Comparison of ENCODE assay signal across 1 cellular context in genomic region chr1:155961937-155962336, GRCh38.
TF ChIP-seq lines count a peak whose summit lies in the region.

No MANE protein-coding gene starts in this region.

TF ChIP-seq in A549, 52 proteins besides CTCF, POLR2A, EP300 and RAD21:
- TF ChIP-seq EHF (CRISPR knock-in tag; IDR thresholded peaks at IDR 0.05) (no peak), FOSL2 (IDR thresholded peaks at IDR 0.05) (peak; percentile 53; the same call in 1 of the 2 replicates), FOSL2 (CRISPR knock-in tag; IDR thresholded peaks at IDR 0.05) (peak; percentile 96), RFX5 (IDR thresholded peaks at IDR 0.05) (no peak), KDM5A (IDR thresholded peaks at IDR 0.05) (no peak), FOXS1 (CRISPR knock-in tag; IDR thresholded peaks at IDR 0.05) (no peak), SMC3 (IDR thresholded peaks at IDR 0.05) (peak; percentile 64), CEBPB (IDR thresholded peaks at IDR 0.05) (no peak), CBX2 (IDR thresholded peaks at IDR 0.05; ENCODE audit: borderline replicate concordance, low read depth) (no peak), NFE2L2 (conservative IDR thresholded peaks at IDR 0.05; ENCODE audit: low read length) (peak; percentile 41; the same call in 1 of the 2 replicates), CHD2 (IDR thresholded peaks at IDR 0.05; ENCODE audit: low read length, partially characterized antibody) (no peak), ESRRA (IDR thresholded peaks at IDR 0.05; ENCODE audit: borderline replicate concordance, low read length) (no peak), HES2 (IDR thresholded peaks at IDR 0.05) (no peak), EHMT2 (IDR thresholded peaks at IDR 0.05; ENCODE audit: low read depth) (no peak), ZC3H11A (IDR thresholded peaks at IDR 0.05) (no peak), HEYL (CRISPR knock-in tag; IDR thresholded peaks at IDR 0.05) (no peak), HDAC2 (IDR thresholded peaks at IDR 0.05) (no peak), RCOR1 (IDR thresholded peaks at IDR 0.05; ENCODE audit: low read depth, low read length) (no peak), JUN (IDR thresholded peaks at IDR 0.05) (no peak; a peak in 2 of 5 replicates), MAZ (IDR thresholded peaks at IDR 0.05; ENCODE audit: borderline replicate concordance, low read depth, low read length) (0 out of 2 replicates have a peak, but pooled peaks have one; percentile 81), TP53 (CRISPR knock-in tag; IDR thresholded peaks at IDR 0.05) (no peak), TFCP2L1 (CRISPR knock-in tag; IDR thresholded peaks at IDR 0.05) (no peak), BHLHE40 (IDR thresholded peaks at IDR 0.05; ENCODE audit: low read depth, low read length) (peak; percentile 54; the same call in 1 of the 2 replicates), BCL3 (IDR thresholded peaks at IDR 0.05) (no peak), FOSB (CRISPR knock-in tag; IDR thresholded peaks at IDR 0.05) (no peak), CHD4 (IDR thresholded peaks at IDR 0.05; ENCODE audit: borderline replicate concordance) (no peak), MAFK (IDR thresholded peaks at IDR 0.05; ENCODE audit: partially characterized antibody) (peak; percentile 85), USF2 (IDR thresholded peaks at IDR 0.05) (peak; percentile 59), MAX (IDR thresholded peaks at IDR 0.05) (peak; percentile 81), MYC (IDR thresholded peaks at IDR 0.05; ENCODE audit: borderline replicate concordance, low read length) (0 out of 2 replicates have a peak, but pooled peaks have one; percentile 65), RARB (CRISPR knock-in tag; IDR thresholded peaks at IDR 0.05) (no peak), ZFP36 (IDR thresholded peaks at IDR 0.05; ENCODE audit: borderline replicate concordance, partially characterized antibody) (no peak), HOXB5 (CRISPR knock-in tag; IDR thresholded peaks at IDR 0.05) (no peak), GATA3 (IDR thresholded peaks at IDR 0.05; ENCODE audit: borderline replicate concordance) (peak; percentile 33; the same call in 1 of the 2 replicates), HOXB13 (CRISPR knock-in tag; IDR thresholded peaks at IDR 0.05; ENCODE audit: low read depth) (no peak)
- TF ChIP-seq, protein P1, sequence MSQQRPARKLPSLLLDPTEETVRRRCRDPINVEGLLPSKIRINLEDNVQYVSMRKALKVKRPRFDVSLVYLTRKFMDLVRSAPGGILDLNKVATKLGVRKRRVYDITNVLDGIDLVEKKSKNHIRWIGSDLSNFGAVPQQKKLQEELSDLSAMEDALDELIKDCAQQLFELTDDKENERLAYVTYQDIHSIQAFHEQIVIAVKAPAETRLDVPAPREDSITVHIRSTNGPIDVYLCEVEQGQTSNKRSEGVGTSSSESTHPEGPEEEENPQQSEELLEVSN (IDR thresholded peaks at IDR 0.05; ENCODE audit: borderline replicate concordance, low read depth) = no peak
- TF ChIP-seq, protein P2, sequence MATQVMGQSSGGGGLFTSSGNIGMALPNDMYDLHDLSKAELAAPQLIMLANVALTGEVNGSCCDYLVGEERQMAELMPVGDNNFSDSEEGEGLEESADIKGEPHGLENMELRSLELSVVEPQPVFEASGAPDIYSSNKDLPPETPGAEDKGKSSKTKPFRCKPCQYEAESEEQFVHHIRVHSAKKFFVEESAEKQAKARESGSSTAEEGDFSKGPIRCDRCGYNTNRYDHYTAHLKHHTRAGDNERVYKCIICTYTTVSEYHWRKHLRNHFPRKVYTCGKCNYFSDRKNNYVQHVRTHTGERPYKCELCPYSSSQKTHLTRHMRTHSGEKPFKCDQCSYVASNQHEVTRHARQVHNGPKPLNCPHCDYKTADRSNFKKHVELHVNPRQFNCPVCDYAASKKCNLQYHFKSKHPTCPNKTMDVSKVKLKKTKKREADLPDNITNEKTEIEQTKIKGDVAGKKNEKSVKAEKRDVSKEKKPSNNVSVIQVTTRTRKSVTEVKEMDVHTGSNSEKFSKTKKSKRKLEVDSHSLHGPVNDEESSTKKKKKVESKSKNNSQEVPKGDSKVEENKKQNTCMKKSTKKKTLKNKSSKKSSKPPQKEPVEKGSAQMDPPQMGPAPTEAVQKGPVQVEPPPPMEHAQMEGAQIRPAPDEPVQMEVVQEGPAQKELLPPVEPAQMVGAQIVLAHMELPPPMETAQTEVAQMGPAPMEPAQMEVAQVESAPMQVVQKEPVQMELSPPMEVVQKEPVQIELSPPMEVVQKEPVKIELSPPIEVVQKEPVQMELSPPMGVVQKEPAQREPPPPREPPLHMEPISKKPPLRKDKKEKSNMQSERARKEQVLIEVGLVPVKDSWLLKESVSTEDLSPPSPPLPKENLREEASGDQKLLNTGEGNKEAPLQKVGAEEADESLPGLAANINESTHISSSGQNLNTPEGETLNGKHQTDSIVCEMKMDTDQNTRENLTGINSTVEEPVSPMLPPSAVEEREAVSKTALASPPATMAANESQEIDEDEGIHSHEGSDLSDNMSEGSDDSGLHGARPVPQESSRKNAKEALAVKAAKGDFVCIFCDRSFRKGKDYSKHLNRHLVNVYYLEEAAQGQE (IDR thresholded peaks at IDR 0.05) = no peak
- TF ChIP-seq, protein P3, sequence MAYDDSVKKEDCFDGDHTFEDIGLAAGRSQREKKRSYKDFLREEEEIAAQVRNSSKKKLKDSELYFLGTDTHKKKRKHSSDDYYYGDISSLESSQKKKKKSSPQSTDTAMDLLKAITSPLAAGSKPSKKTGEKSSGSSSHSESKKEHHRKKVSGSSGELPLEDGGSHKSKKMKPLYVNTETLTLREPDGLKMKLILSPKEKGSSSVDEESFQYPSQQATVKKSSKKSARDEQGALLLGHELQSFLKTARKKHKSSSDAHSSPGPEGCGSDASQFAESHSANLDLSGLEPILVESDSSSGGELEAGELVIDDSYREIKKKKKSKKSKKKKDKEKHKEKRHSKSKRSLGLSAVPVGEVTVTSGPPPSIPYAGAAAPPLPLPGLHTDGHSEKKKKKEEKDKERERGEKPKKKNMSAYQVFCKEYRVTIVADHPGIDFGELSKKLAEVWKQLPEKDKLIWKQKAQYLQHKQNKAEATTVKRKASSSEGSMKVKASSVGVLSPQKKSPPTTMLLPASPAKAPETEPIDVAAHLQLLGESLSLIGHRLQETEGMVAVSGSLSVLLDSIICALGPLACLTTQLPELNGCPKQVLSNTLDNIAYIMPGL (CRISPR knock-in tag; IDR thresholded peaks at IDR 0.05; ENCODE audit: borderline replicate concordance) = no peak
- TF ChIP-seq, protein P4, sequence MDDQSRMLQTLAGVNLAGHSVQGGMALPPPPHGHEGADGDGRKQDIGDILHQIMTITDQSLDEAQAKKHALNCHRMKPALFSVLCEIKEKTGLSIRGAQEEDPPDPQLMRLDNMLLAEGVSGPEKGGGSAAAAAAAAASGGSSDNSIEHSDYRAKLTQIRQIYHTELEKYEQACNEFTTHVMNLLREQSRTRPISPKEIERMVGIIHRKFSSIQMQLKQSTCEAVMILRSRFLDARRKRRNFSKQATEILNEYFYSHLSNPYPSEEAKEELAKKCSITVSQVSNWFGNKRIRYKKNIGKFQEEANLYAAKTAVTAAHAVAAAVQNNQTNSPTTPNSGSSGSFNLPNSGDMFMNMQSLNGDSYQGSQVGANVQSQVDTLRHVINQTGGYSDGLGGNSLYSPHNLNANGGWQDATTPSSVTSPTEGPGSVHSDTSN (IDR thresholded peaks at IDR 0.05) = no peak
- TF ChIP-seq, protein P5, sequence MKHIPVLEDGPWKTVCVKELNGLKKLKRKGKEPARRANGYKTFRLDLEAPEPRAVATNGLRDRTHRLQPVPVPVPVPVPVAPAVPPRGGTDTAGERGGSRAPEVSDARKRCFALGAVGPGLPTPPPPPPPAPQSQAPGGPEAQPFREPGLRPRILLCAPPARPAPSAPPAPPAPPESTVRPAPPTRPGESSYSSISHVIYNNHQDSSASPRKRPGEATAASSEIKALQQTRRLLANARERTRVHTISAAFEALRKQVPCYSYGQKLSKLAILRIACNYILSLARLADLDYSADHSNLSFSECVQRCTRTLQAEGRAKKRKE (CRISPR knock-in tag; IDR thresholded peaks at IDR 0.05; ENCODE audit: low read depth) = 0 out of 2 replicates have a peak, but pooled peaks have one; percentile 41
